ENCODE assay signal across 17 cellular contexts in the genomic region with DNA sequence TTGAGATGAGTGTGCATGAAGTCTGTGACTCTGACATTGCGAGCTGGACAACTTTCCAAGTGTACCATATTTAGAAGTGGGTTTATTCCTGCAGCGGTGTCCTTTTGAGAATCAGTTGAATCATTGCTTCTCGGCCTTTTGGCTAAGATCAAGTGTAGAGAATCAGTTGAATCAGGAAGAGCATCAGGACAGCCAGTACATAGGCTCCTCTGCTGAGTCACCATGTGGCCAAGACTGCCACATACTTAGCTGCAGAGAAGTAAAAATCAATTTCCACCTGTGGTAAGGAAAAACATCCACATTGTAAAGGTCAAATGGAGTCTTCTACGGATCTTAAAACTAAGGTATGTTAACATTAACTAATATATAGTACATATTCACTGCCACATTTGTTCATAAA.
"Had no signal": no experiment of that assay in that cellular context is flagged by ENCODE, and none has a peak within 500 bp of the region (broad histone marks: within the 10 kb centered on the region; RNA-seq: fewer than 3 reads in every experiment).

No MANE protein-coding gene starts in this region.

- H3K27me3 Mint-ChIP-seq: memory B cell; natural killer cell treated with Interleukin-12 subunit alpha and Interleukin-12 subunit beta and Interleukin-15 and Interleukin-18, amount 100 ng/mL, for 72 hours had no signal

- H3K36me3 ChIP-seq: heart left ventricle, left lung, right lobe of liver, thoracic aorta had no signal

- DNase-seq: activated CD4-positive, alpha-beta T cell treated with anti-CD3 and anti-CD28 coated beads for 48 hours; activated naive CD4-positive, alpha-beta T cell; aorta; foreskin melanocyte; heart left ventricle; left lung; nucleus accumbens; psoas muscle; right lobe of liver; stimulated activated CD4-positive, alpha-beta T cell treated with anti-CD3 and anti-CD28 coated beads, Interleukin-2, amount 100 ng/mL, for 24 hours; stimulated activated naive CD8-positive, alpha-beta T cell treated with anti-CD3 and anti-CD28 coated beads, Interleukin-15, Interleukin-2, amounts not matched to agents 100 U/mL and 50 U/mL, for 24 hours had no signal

- H3K4me3 ChIP-seq: heart left ventricle, left lung, psoas muscle, right lobe of liver, thoracic aorta had no signal

- H3K27ac ChIP-seq: heart left ventricle, left lung, psoas muscle, right lobe of liver, thoracic aorta had no signal

- H3K27me3 ChIP-seq: heart left ventricle, left lung, right lobe of liver had no signal

- H3K36me3 Mint-ChIP-seq: memory B cell; natural killer cell treated with Interleukin-12 subunit alpha and Interleukin-12 subunit beta and Interleukin-15 and Interleukin-18, amount 100 ng/mL, for 72 hours; WTC11 had no signal

- H3K27ac Mint-ChIP-seq: activated T-helper 1 cell treated with anti-CD3 and anti-CD28 coated beads, Interleukin-12 subunit alpha, Interleukin-12 subunit beta, Interleukin-2, Interleukin-4 antibody, amounts not matched to agents 30 ng/mL and 10 ng/mL and 1 ng/mL, durations not matched to agents 14 hours and 24 hours and 36 hours; memory B cell; natural killer cell treated with Interleukin-12 subunit alpha and Interleukin-12 subunit beta and Interleukin-15 and Interleukin-18, amount 100 ng/mL, for 72 hours; WTC11 had no signal

- H3K4me1 ChIP-seq: psoas muscle had no signal

- H3K9me3 Mint-ChIP-seq: activated T-helper 1 cell treated with anti-CD3 and anti-CD28 coated beads, Interleukin-12 subunit alpha, Interleukin-12 subunit beta, Interleukin-2, Interleukin-4 antibody, amounts not matched to agents 30 ng/mL and 10 ng/mL and 1 ng/mL, durations not matched to agents 14 hours and 24 hours and 36 hours; memory B cell had no signal

- FAIRE-seq: islet of Langerhans had no signal

- H3K4me3 Mint-ChIP-seq: activated T-helper 1 cell treated with anti-CD3 and anti-CD28 coated beads, Interleukin-12 subunit alpha, Interleukin-12 subunit beta, Interleukin-2, Interleukin-4 antibody, amounts not matched to agents 30 ng/mL and 10 ng/mL and 1 ng/mL, durations not matched to agents 14 hours and 24 hours and 36 hours; memory B cell; natural killer cell treated with Interleukin-12 subunit alpha and Interleukin-12 subunit beta and Interleukin-15 and Interleukin-18, amount 100 ng/mL, for 72 hours; WTC11 had no signal

- H3K9me3 ChIP-seq: heart left ventricle, left lung, psoas muscle, right lobe of liver, thoracic aorta had no signal

- ATAC-seq: heart left ventricle; left lung; natural killer cell treated with Interleukin-12 subunit alpha and Interleukin-12 subunit beta and Interleukin-15 and Interleukin-18, amount 100 ng/mL, for 72 hours; psoas muscle; right lobe of liver; stimulated activated naive CD8-positive, alpha-beta T cell treated with anti-CD3 and anti-CD28 coated beads, Interleukin-15, Interleukin-2, amounts not matched to agents 100 U/mL and 50 U/mL, for 24 hours; WTC11 had no signal
